24 cellular contexts compared by ENCODE assay signal in the genomic region with DNA sequence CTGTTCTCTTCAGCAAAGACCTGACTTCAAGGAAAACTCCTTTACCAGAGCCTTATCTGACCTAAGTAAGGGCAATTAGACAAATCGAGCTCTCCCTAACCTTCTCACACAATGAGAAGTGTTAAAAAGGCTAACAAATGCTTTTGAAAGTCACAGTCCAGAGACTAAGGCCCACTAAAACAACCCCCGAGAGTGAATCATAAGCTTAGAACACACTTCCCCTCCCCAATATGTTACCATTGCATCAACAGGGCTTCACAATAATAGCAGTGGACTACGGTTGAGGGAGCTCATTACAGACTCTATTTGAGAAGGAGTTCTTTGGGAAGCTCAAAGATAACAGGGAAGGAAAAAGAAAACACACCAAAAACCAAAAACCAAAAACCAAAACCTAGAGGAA.
"Had no signal": no experiment of that assay in that cellular context is flagged by ENCODE, and none has a peak within 500 bp of the region (broad histone marks: within the 10 kb centered on the region; RNA-seq: fewer than 3 reads in every experiment).

No MANE protein-coding gene starts in this region.

- H3K4me1 ChIP-seq: gastrocnemius medialis, right atrium auricular region had no signal

- H3K4me1 Mint-ChIP-seq: endodermal cell; immature natural killer cell; naive thymus-derived CD8-positive, alpha-beta T cell had no signal

- H3K4me3 Mint-ChIP-seq: endodermal cell; immature natural killer cell; naive thymus-derived CD8-positive, alpha-beta T cell; type B pancreatic cell had no signal

- H3K36me3 Mint-ChIP-seq: immature natural killer cell; naive thymus-derived CD8-positive, alpha-beta T cell; type B pancreatic cell had no signal

- H3K4me3 ChIP-seq: coronary artery, gastrocnemius medialis, lung, right atrium auricular region, sigmoid colon, skin epidermis, thyroid gland had no signal

- H3K27ac Mint-ChIP-seq: endodermal cell; immature natural killer cell; naive thymus-derived CD8-positive, alpha-beta T cell; type B pancreatic cell had no signal

- ATAC-seq: gastrocnemius medialis; left cardiac atrium; left ventricle myocardium superior; naive thymus-derived CD8-positive, alpha-beta T cell had no signal

- DNase-seq: effector CD4-positive, alpha-beta T cell; endodermal cell; erythroblast; gastrocnemius medialis; immature natural killer cell; left cardiac atrium; left ventricle myocardium superior; mesenchymal stem cell; naive thymus-derived CD8-positive, alpha-beta T cell; posterior cingulate gyrus; sigmoid colon; stimulated activated CD4-positive, alpha-beta T cell treated with anti-CD3 and anti-CD28 coated beads, Interleukin-2, amount 100 ng/mL, for 24 hours; stimulated activated CD4-positive, alpha-beta T cell treated with anti-CD3 and anti-CD28 coated beads, Interleukin-4, amount 100 ng/mL, for 4 hours; stimulated activated naive CD4-positive, alpha-beta T cell treated with Interleukin-2 at 50 U/mL for 16 hours; thyroid gland had no signal

- H3K27me3 ChIP-seq: gastrocnemius medialis, neutrophil, right atrium auricular region, sigmoid colon, thyroid gland had no signal

- H3K9me3 Mint-ChIP-seq: endodermal cell, type B pancreatic cell had no signal

- FAIRE-seq: endothelial cell of umbilical vein, keratinocyte, urothelium cell line had no signal

- H3K36me3 ChIP-seq: gastrocnemius medialis, neutrophil, right atrium auricular region, sigmoid colon, thyroid gland had no signal

- H3K9me3 ChIP-seq: gastrocnemius medialis, neutrophil, right atrium auricular region, sigmoid colon, thyroid gland had no signal

- H3K27ac ChIP-seq: coronary artery, neutrophil, sigmoid colon, thyroid gland had no signal

- H3K27me3 Mint-ChIP-seq: type B pancreatic cell had no signal
